18 cellular contexts compared by ENCODE assay signal in the genomic region with DNA sequence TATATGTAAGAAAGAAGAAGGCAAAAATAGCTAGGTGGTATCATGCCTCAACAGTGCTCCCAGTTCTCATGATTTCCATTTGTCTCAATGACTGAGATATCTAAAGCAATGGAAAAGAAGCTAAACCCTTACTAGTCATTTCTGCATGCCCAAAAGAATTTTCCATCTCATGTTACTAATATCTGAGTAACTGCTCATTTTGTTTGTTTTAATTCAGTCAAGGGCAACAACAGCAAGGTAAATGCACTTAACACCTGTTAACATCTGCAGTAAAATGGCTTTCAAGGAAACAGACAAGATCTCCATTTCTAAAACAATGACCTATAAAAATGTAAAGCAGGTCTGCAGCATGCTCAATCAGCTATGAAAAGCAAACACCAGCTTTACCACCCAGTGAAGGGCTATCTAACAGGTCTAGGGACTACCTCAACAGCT. TPM values are rescaled to one million over a fixed set of nuclear protein-coding genes. Genes with fewer than 3 reads are reported as not detected.
DNase-seq lines count a peak whose midpoint lies in the region; ATAC-seq and TF ChIP-seq lines count a peak whose summit lies in the region.
"Had no signal": no experiment of that assay in that cellular context is flagged by ENCODE, and none has a peak within 500 bp of the region (broad histone marks: within the 10 kb centered on the region; RNA-seq: fewer than 3 reads in every experiment).

No MANE protein-coding gene starts in this region.

- DNase-seq in NCI-H2171 treated with DMSO at 0.1 percent for 48 hours (lab: John Stamatoyannopoulos, UW) (peak; percentile 21), NCI-H2171 (lab: John Stamatoyannopoulos, UW) (no peak), NCI-H2029 treated with DMSO at 0.1 percent for 48 hours (lab: John Stamatoyannopoulos, UW) (peak; percentile 78), chondrocyte (ENCODE audit: low spot score) (no peak)
- DNase-seq: 8988T; activated CD4-positive, alpha-beta memory T cell treated with anti-CD3 and anti-CD28 coated beads, Interleukin-2, amount 10 ng/mL, durations not matched to agents 7 days and 5 days; brain microvascular endothelial cell; effector CD8-positive, alpha-beta T cell; NCI-H1048; nephron progenitor cell; stimulated activated CD4-positive, alpha-beta T cell treated with anti-CD3 and anti-CD28 coated beads, Interleukin-4, amount 100 ng/mL, for 24 hours had no signal

- no peaks in the 10 kb centered on the region for H3K79me2 ChIP-seq in DOHH2 (ENCODE audit: control insufficient read depth, low read length)

- peaks cover 6% of the 10 kb centered on the region; the same call in 1 of the 2 replicates for H3K27me3 ChIP-seq in DOHH2 (ENCODE audit: control insufficient read depth, low read length)
- H3K27me3 ChIP-seq in gastroesophageal sphincter: no peaks in the 10 kb centered on the region
- H3K27me3 ChIP-seq: brain microvascular endothelial cell had no signal

- H3K27ac ChIP-seq in DOHH2 (ENCODE audit: low read depth, low read length) (peak overlapping the region; percentile 61), gastroesophageal sphincter (no peak overlapping the region)
- H3K27ac ChIP-seq: brain microvascular endothelial cell had no signal

- peak overlapping the region; percentile 33 for H3K4me3 ChIP-seq in DOHH2 (ENCODE audit: low read length)
- H3K4me3 ChIP-seq in gastroesophageal sphincter: no peak overlapping the region

- H3K27ac Mint-ChIP-seq in chondrocyte (ENCODE audit: unreplicated experiment): peak overlapping the region; percentile 47
- H3K27ac Mint-ChIP-seq: activated CD4-positive, alpha-beta memory T cell treated with anti-CD3 and anti-CD28 coated beads, Interleukin-2, amount 10 ng/mL, durations not matched to agents 7 days and 5 days had no signal

- no peaks in the 10 kb centered on the region for H4K20me1 ChIP-seq in DOHH2 (ENCODE audit: control insufficient read depth, insufficient read depth, low read depth, low read length)

- peak overlapping the region; percentile 48 for H3K4me2 ChIP-seq in DOHH2 (ENCODE audit: low read length)

- H3K4me3 Mint-ChIP-seq in chondrocyte (ENCODE audit: unreplicated experiment): no peak overlapping the region
- H3K4me3 Mint-ChIP-seq: activated CD4-positive, alpha-beta memory T cell treated with anti-CD3 and anti-CD28 coated beads, Interleukin-2, amount 10 ng/mL, durations not matched to agents 7 days and 5 days; CD14-positive monocyte; nephron progenitor cell had no signal

- no peaks in the 10 kb centered on the region for H3K9me2 ChIP-seq in DOHH2 (replicated peaks; ENCODE audit: control insufficient read depth, low read length)

- TF ChIP-seq CTCF in DOHH2 (IDR thresholded peaks at IDR 0.05; ENCODE audit: low read depth, low read length, poor library complexity, severe bottlenecking): no peak
- TF ChIP-seq CTCF in chondrocyte (IDR thresholded peaks at IDR 0.05): no peak
- no peak for TF ChIP-seq CTCF in gastroesophageal sphincter (IDR thresholded peaks at IDR 0.05)

- H3K36me3 Mint-ChIP-seq in chondrocyte (ENCODE audit: low read depth): peaks cover 38% of the 10 kb centered on the region

- peaks cover 9% of the 10 kb centered on the region; the same call in 1 of the 2 replicates for H3F3A ChIP-seq in DOHH2 (ENCODE audit: control insufficient read depth, insufficient read depth)

- H3K9me3 ChIP-seq in DOHH2 (ENCODE audit: control insufficient read depth, insufficient read depth, low read length) (no peaks in the 10 kb centered on the region), gastroesophageal sphincter (no peaks in the 10 kb centered on the region)

- H3K27me3 Mint-ChIP-seq in chondrocyte (ENCODE audit: low read depth): no peaks in the 10 kb centered on the region
- H3K27me3 Mint-ChIP-seq: activated CD4-positive, alpha-beta memory T cell treated with anti-CD3 and anti-CD28 coated beads, Interleukin-2, amount 10 ng/mL, durations not matched to agents 7 days and 5 days had no signal

- peaks cover 26% of the 10 kb centered on the region for H3K4me1 Mint-ChIP-seq in chondrocyte (ENCODE audit: low read depth)
- H3K4me1 Mint-ChIP-seq: CD14-positive monocyte, nephron progenitor cell had no signal

- TF ChIP-seq POLR2A in gastroesophageal sphincter (IDR thresholded peaks at IDR 0.05): no peak

- ATAC-seq in gastroesophageal sphincter: no peak
- no peak for ATAC-seq in GM21528 (IDR thresholded peaks at IDR 0.05; ENCODE audit: low FRiP score, unreplicated experiment)
- no peak for ATAC-seq in HG03378 (IDR thresholded peaks at IDR 0.05; ENCODE audit: unreplicated experiment)
- ATAC-seq: sciatic nerve had no signal

- H3K4me1 ChIP-seq in DOHH2 (ENCODE audit: control insufficient read depth, low read length) (peaks cover 33% of the 10 kb centered on the region), gastroesophageal sphincter (peaks cover 2 to 37% (median 3%) of the 10 kb centered on the region in 3 donors)

- TF ChIP-seq EP300 in gastroesophageal sphincter (IDR thresholded peaks at IDR 0.05): no peak

- H3K9me3 Mint-ChIP-seq in chondrocyte (ENCODE audit: low read depth): no peaks in the 10 kb centered on the region
- H3K9me3 Mint-ChIP-seq: activated CD4-positive, alpha-beta memory T cell treated with anti-CD3 and anti-CD28 coated beads, Interleukin-2, amount 10 ng/mL, durations not matched to agents 7 days and 5 days had no signal

- no peaks in the 10 kb centered on the region for H3K36me3 ChIP-seq in DOHH2 (ENCODE audit: control insufficient read depth, low read length)
- peaks cover 0 to 91% of the 10 kb centered on the region in 2 donors for H3K36me3 ChIP-seq in gastroesophageal sphincter

RNA-seq across cellular contexts. Expression of gene SELPLG, which starts 19.4 kb away (rescaled TPM):
- 2.2 to 3.2 TPM (median 2.9 TPM) in 3 replicates for total RNA-seq in chondrocyte
- total RNA-seq in gastroesophageal sphincter: 10 to 100 TPM in 1 of 4 donors, 1 to 10 TPM in 3; 3.6 to 12.4 (median 5.5) TPM

RNA-seq across cellular contexts. Expression of gene TMEM119, which starts 55.2 kb away (rescaled TPM):
- total RNA-seq in chondrocyte (46.7 to 122 TPM (median 48.3 TPM) in 3 replicates), gastroesophageal sphincter (1 to 10 TPM; 2.3 to 5.9 (median 4.5) TPM)
- total RNA-seq: lung microvascular endothelial cell had no signal

Comparison
In these comparisons a context has a peak if more than half of its experiments do, and no peak if none do; other contexts are left out.
1. DNase-seq: peak in NCI-H2171 treated with DMSO at 0.1 percent for 48 hours (single experiment) and NCI-H2029 treated with DMSO at 0.1 percent for 48 hours (single experiment); none in NCI-H2171 (single experiment) and chondrocyte (single experiment).